ENCODE assay signal across 9 cellular contexts in genomic region chr5:150759334-150759583, GRCh38. TPM values are rescaled to one million over a fixed set of nuclear protein-coding genes. Genes with fewer than 3 reads are reported as not detected.
DNase-seq lines count a peak whose midpoint lies in the region; ATAC-seq and TF ChIP-seq lines count a peak whose summit lies in the region.
"Had no signal": no experiment of that assay in that cellular context is flagged by ENCODE, and none has a peak within 500 bp of the region (broad histone marks: within the 10 kb centered on the region; RNA-seq: fewer than 3 reads in every experiment).

No MANE protein-coding gene starts in this region.

- intact Hi-C loops in Caco-2 (cut with micrococcal nuclease; ENCODE audit: unreplicated experiment) = loop anchor here (2.0 to 10.0 kb wide), 2 partner anchors 18 to 304 kb away; no protein-coding TSS in a partner anchor

- DNase-seq in Caco-2 (no peak), RWPE1 (ENCODE audit: low spot score) (no peak), fibroblast of the aortic adventitia (ENCODE audit: low read depth) (no peak), retinal pigment epithelial cell (ENCODE audit: low read depth) (no peak), T-helper 9 cell (no peak), NCI-H2196 treated with DMSO at 0.1 percent for 48 hours (lab: John Stamatoyannopoulos, UW; ENCODE audit: unreplicated experiment) (no peak)

- no peaks in the 10 kb centered on the region for H3K27me3 ChIP-seq in Caco-2 (replicated peaks; ENCODE audit: control insufficient read depth, insufficient read depth, low read length)

- H3K4me1 Mint-ChIP-seq in Caco-2 (ENCODE audit: low read depth, unreplicated experiment) = peaks cover 8% of the 10 kb centered on the region

- H3K4me3 ChIP-seq in Caco-2 (ENCODE audit: low read depth, low read length) = peak overlapping the region; percentile 67
- H3K4me3 ChIP-seq in fibroblast of the aortic adventitia (ENCODE audit: low read depth, low read length) = peak overlapping the region; percentile 59
- peak overlapping the region; percentile 67 for H3K4me3 ChIP-seq in retinal pigment epithelial cell (ENCODE audit: low read length)

- peaks cover 28% of the 10 kb centered on the region for H3K36me3 Mint-ChIP-seq in Caco-2 (ENCODE audit: insufficient read depth, unreplicated experiment)

- CTCF ChIA-PET in Caco-2 (lab: Charles Lee) = interaction anchor here (0.8 to 1.3 kb wide), 3 partner anchors 24 to 58 kb away, joined by 3 to 5 read pairs (median 4); partner anchors contain the start of gene RBM22
- CTCF ChIA-PET in RWPE1 (lab: Yijun Ruan, JAX) = interaction anchor here (0.5 to 2.4 kb wide), 4 partner anchors 19 to 465 kb away, joined by 3 to 9 read pairs (median 4); partner anchors contain the start of gene SMIM3

- H3K9me3 ChIP-seq in Caco-2 = no peaks in the 10 kb centered on the region; the same call in 1 of the 2 replicates

- POLR2A ChIA-PET in Caco-2 (lab: Charles Lee) = interaction anchor here (1.4 to 2.5 kb wide), 3 partner anchors 19 to 59 kb away, joined by 15 to 26 read pairs (median 18); partner anchors contain the start of genes RBM22 and SMIM3
- POLR2A ChIA-PET in RWPE1 (lab: Yijun Ruan, JAX; ENCODE audit: low non-redundant PET) = interaction anchor here (0.8 to 2.3 kb wide), 3 partner anchors 19 to 87 kb away, joined by 3 to 8 read pairs (median 6); partner anchors contain the start of genes RBM22 and SMIM3

- no peak overlapping the region for H3K27ac Mint-ChIP-seq in Caco-2 (ENCODE audit: unreplicated experiment)
- H3K27ac Mint-ChIP-seq: activated CD4-positive, alpha-beta T cell treated with anti-CD3 and anti-CD28 coated beads, Interleukin-2, amount 10 ng/mL, durations not matched to agents 7 days and 5 days had no signal

- H3K9me3 Mint-ChIP-seq in Caco-2 (ENCODE audit: unreplicated experiment) = peaks cover 7% of the 10 kb centered on the region

- H3K4me1 ChIP-seq in Caco-2 = peaks cover 7% of the 10 kb centered on the region

- H3K4me3 Mint-ChIP-seq in Caco-2 (ENCODE audit: unreplicated experiment) = no peak overlapping the region
- H3K4me3 Mint-ChIP-seq: activated CD4-positive, alpha-beta T cell treated with anti-CD3 and anti-CD28 coated beads, Interleukin-2, amount 10 ng/mL, durations not matched to agents 7 days and 5 days had no signal

- no peaks in the 10 kb centered on the region for H3K27me3 Mint-ChIP-seq in Caco-2 (ENCODE audit: insufficient read depth, unreplicated experiment)
- H3K27me3 Mint-ChIP-seq: activated CD4-positive, alpha-beta T cell treated with anti-CD3 and anti-CD28 coated beads, Interleukin-2, amount 10 ng/mL, durations not matched to agents 7 days and 5 days had no signal

- peak overlapping the region; percentile 95 for H3K27ac ChIP-seq in RWPE1

- peaks cover 4% of the 10 kb centered on the region for H3K36me3 ChIP-seq in Caco-2 (ENCODE audit: control insufficient read depth, insufficient read depth, low read length)

- ATAC-seq in GM19452 (IDR thresholded peaks at IDR 0.05; ENCODE audit: unreplicated experiment) (no peak), HG02678 (IDR thresholded peaks at IDR 0.05; ENCODE audit: unreplicated experiment) (no peak)

- TF ChIP-seq CTCF in Caco-2 (IDR thresholded peaks at IDR 0.05; ENCODE audit: insufficient read depth in 1 of 2, low read depth in 1 of 2, low read length in 1 of 2, severe bottlenecking in 1 of 2, unreplicated experiment in 1 of 2) (no peak), RWPE1 (conservative IDR thresholded peaks at IDR 0.05; ENCODE audit: low read depth) (no peak), fibroblast of the aortic adventitia (IDR thresholded peaks at IDR 0.05; ENCODE audit: insufficient read depth, low read length) (no peak), retinal pigment epithelial cell (conservative IDR thresholded peaks at IDR 0.05; ENCODE audit: low read depth, low read length) (no peak)

- no TSS peak for BruUV-seq in Caco-2 (replicated peaks; lab: Mats Ljungman, UMichigan)

RNA-seq across cellular contexts. Expression of gene DCTN4, which starts 0.4 kb away (rescaled TPM):
- total RNA-seq in Caco-2 (2022) = 55.8 and 62.2 TPM in 2 replicates
- 38.5 and 73.9 TPM in 2 replicates for total RNA-seq in fibroblast of the aortic adventitia (ENCODE audit: low replicate concordance)

RNA-seq across cellular contexts. Expression of gene SMIM3, which starts 19.3 kb away (rescaled TPM):
- total RNA-seq in Caco-2 (2022) = 19.2 and 19.4 TPM in 2 replicates
- 15.0 and 61.8 TPM in 2 replicates for total RNA-seq in fibroblast of the aortic adventitia (ENCODE audit: low replicate concordance)

RNA-seq across cellular contexts. Expression of gene RBM22, which starts 58.4 kb away (rescaled TPM):
- total RNA-seq in Caco-2 (2022) (55.3 TPM in 2 replicates), fibroblast of the aortic adventitia (ENCODE audit: low replicate concordance) (35.7 and 60.4 TPM in 2 replicates)
